25 cellular contexts compared by ENCODE assay signal in genomic region chr12:90099288-90099687, GRCh38.
DNase-seq lines count a peak whose midpoint lies in the region; FAIRE-seq and TF ChIP-seq lines count a peak whose summit lies in the region.
"Had no signal": no experiment of that assay in that cellular context is flagged by ENCODE, and none has a peak within 500 bp of the region (broad histone marks: within the 10 kb centered on the region; RNA-seq: fewer than 3 reads in every experiment).

No MANE protein-coding gene starts in this region.

- H2AFZ ChIP-seq in SK-N-SH (ENCODE audit: low read depth) = peak overlapping the region; percentile 53; the same call in 1 of the 2 replicates

- H3K9ac ChIP-seq in SK-N-SH = no peak overlapping the region

- no peak overlapping the region for H3K4me2 ChIP-seq in SK-N-SH

- H3F3A ChIP-seq in SK-N-SH (replicated peaks; ENCODE audit: insufficient read depth) = peaks cover 9% of the 10 kb centered on the region

- no peaks in the 10 kb centered on the region for H3K9me2 ChIP-seq in SK-N-SH

- CTCF ChIA-PET in SK-N-SH (lab: Yijun Ruan, JAX) = interaction anchor here (0.7 kb wide), 1 partner anchor 1168 kb away, joined by 4 read pairs; no protein-coding TSS in a partner anchor

- no peak for TF ChIP-seq EP300 in SK-N-SH (IDR thresholded peaks at IDR 0.05; ENCODE audit: borderline replicate concordance in 1 of 2, low read depth in 1 of 2, low read length in 1 of 2)

- no peaks in the 10 kb centered on the region for H3K27me3 ChIP-seq in SK-N-SH (ENCODE audit: insufficient read depth)
- H3K27me3 ChIP-seq: transverse colon had no signal

- no peaks in the 10 kb centered on the region for H3K36me3 ChIP-seq in SK-N-SH (replicated peaks in 1 of 2; ENCODE audit: control insufficient read depth in 1 of 2, insufficient read depth in 2 of 2, low read length in 1 of 2)
- H3K36me3 ChIP-seq: cardiac muscle cell, HAP-1, prostate gland, transverse colon had no signal

- WGBS in SK-N-SH (ENCODE audit: low lambda C conversion rate) = 88% methylated on average over 1 of the region's 1 CpG

- no peak for TF ChIP-seq POLR2A in H54 (IDR thresholded peaks at IDR 0.05; ENCODE audit: low read depth, low read length)

- H3K4me3 ChIP-seq in SK-N-SH (ENCODE audit: low read depth in 2 of 2, low read length in 1 of 2) = no peak overlapping the region
- H3K4me3 ChIP-seq: cardiac muscle cell, HAP-1, mucosa of descending colon, prostate gland, skin epidermis, transverse colon had no signal

- POLR2A ChIA-PET in SK-N-SH (lab: Yijun Ruan, JAX) = no interaction called here

- no peaks in the 10 kb centered on the region for H3K9me3 ChIP-seq in SK-N-SH
- H3K9me3 ChIP-seq: HAP-1, mucosa of descending colon, prostate gland, transverse colon had no signal

- H3K4me1 ChIP-seq in SK-N-SH (ENCODE audit: control insufficient read depth in 1 of 2, insufficient read depth in 2 of 2, low read depth in 1 of 2, low read length in 1 of 2) = peaks cover 0 to 27% of the 10 kb centered on the region in 2 experiments; a peak in 2 of 4 replicates
- H3K4me1 ChIP-seq: HAP-1, prostate gland, transverse colon had no signal

- no peaks in the 10 kb centered on the region for H4K20me1 ChIP-seq in SK-N-SH (ENCODE audit: insufficient read depth)

- DNase-seq in H54 (ENCODE audit: insufficient read length, low spot score) (no peak), SK-N-SH (no peak), fibroblast of gingiva (ENCODE audit: low read depth) (peak; percentile 18), putamen (ENCODE audit: low spot score) (peak; percentile 28), GM10266 (ENCODE audit: extremely low spot score) (no peak)
- no peak for DNase-seq in stimulated activated naive CD4-positive, alpha-beta T cell treated with Interleukin-2 at 50 U/mL for 16 hours (lab: John Stamatoyannopoulos, UW)
- no peak for DNase-seq in NK-92 treated with Interleukin-12 subunit alpha and Interleukin-12 subunit beta, amount 100 ng/mL, for 24 hours (lab: John Stamatoyannopoulos, UW)
- DNase-seq in activated T-cell treated with anti-CD3 and anti-CD28 coated beads, Interleukin-2, amount 50 U/mL, for 1 hour = no peak
- DNase-seq: activated CD8-positive, alpha-beta memory T cell treated with anti-CD3 and anti-CD28 coated beads, Interleukin-2, amount 50 U/mL, for 48 hours; activated effector memory CD4-positive, alpha-beta T cell treated with anti-CD3 and anti-CD28 coated beads, Interleukin-2, amount 50 U/mL, for 16 hours; CD4-positive, alpha-beta memory T cell; DMS153; left ventricle myocardium superior; mucosa of descending colon; NCI-H1436; NCI-H526 treated with DMSO at 0.1 percent for 48 hours; SHP77; stimulated activated CD4-positive, alpha-beta T cell treated with anti-CD3 and anti-CD28 coated beads, Interleukin-4, amount 100 ng/mL, for 1 hour; stimulated activated naive CD8-positive, alpha-beta T cell treated with anti-CD3 and anti-CD28 coated beads, Interleukin-15, amount 100 ng/mL, for 72 hours; T-helper 1 cell; transverse colon had no signal

- no peak for TF ChIP-seq CTCF in SK-N-SH (IDR thresholded peaks at IDR 0.05)
- no peak for TF ChIP-seq CTCF in GM10266 (IDR thresholded peaks at IDR 0.05; ENCODE audit: control insufficient read depth, insufficient read depth, low read depth, missing control alignments)

- H3K27ac ChIP-seq in SK-N-SH (ENCODE audit: low read depth in 2 of 2, low read length in 1 of 2) = peak overlapping the region in 1 of 2 experiments; percentile 29; a peak in 1 of 4 replicates
- H3K27ac ChIP-seq: cardiac muscle cell, prostate gland, skin epidermis, transverse colon had no signal

- no peak for TF ChIP-seq RAD21 in SK-N-SH (IDR thresholded peaks at IDR 0.05; ENCODE audit: low read length)

- no peaks in the 10 kb centered on the region for H3K79me2 ChIP-seq in SK-N-SH (ENCODE audit: insufficient read depth)

- peak; percentile 62 for FAIRE-seq in H54 (lab: Jason Lieb, UNC)

TF ChIP-seq in SK-N-SH, 30 proteins besides CTCF, POLR2A, EP300 and RAD21:
- TF ChIP-seq MAX (IDR thresholded peaks at IDR 0.05; ENCODE audit: low read depth) = no peak
- TF ChIP-seq SIN3A (IDR thresholded peaks at IDR 0.05; ENCODE audit: borderline replicate concordance, low read depth, low read length) = no peak
- TF ChIP-seq ELF1 (IDR thresholded peaks at IDR 0.05) = no peak
- TF ChIP-seq NFIC (IDR thresholded peaks at IDR 0.05; ENCODE audit: borderline replicate concordance) = no peak
- TF ChIP-seq FOSL2 (IDR thresholded peaks at IDR 0.05; ENCODE audit: borderline replicate concordance, low read depth) = peak; percentile 57; the same call in 1 of the 2 replicates
- 0 out of 2 replicates have a peak, but pooled peaks have one; percentile 27 for TF ChIP-seq JUND (IDR thresholded peaks at IDR 0.05)
- no peak for TF ChIP-seq PBX3 (IDR thresholded peaks at IDR 0.05)
- no peak for TF ChIP-seq ZBTB33 (IDR thresholded peaks at IDR 0.05; ENCODE audit: borderline replicate concordance, low read depth)

Comparison
In these comparisons a context has a peak if more than half of its experiments do, and no peak if none do; other contexts are left out.
1. DNase-seq: peak in fibroblast of gingiva (single experiment) and putamen (single experiment); none in H54 (single experiment), SK-N-SH (single experiment), stimulated activated naive CD4-positive, alpha-beta T cell treated with Interleukin-2 at 50 U/mL for 16 hours (single experiment), GM10266 (single experiment), NK-92 treated with Interleukin-12 subunit alpha and Interleukin-12 subunit beta, amount 100 ng/mL, for 24 hours (single experiment) and activated T-cell treated with anti-CD3 and anti-CD28 coated beads, Interleukin-2, amount 50 U/mL, for 1 hour (single experiment).